In the genomic region with DNA sequence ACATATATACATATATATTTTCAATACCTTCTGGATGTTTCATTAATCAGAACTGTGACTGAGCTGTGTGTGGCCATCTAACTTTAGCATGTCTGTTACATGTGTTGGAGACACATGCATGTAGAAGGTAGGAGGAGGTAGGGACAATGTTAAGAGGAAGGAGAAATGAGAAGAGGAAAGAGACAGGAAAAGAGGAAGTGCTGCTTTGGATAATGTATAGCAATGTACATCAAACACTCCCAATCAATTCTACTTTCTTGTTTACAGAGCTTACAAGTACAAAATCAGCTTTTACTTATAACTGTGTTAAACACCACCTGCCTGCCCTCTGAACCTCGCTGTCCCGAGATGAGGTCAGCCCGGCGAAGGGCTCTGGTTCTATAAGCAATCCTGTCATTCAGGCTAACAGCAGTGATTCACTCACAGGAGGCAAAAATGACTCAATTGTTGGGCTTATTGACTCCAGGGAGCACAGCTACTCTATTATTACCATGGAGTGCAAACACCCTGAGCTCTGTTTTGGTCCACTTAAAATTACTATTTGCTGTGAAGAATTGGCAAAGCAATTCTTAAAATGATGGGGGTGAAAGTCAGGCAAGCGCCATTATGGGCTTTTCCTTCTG, we compare ENCODE assay signal across 13 cellular contexts.
DNase-seq lines count a peak whose midpoint lies in the region; TF ChIP-seq lines count a peak whose summit lies in the region.
"Had no signal": no experiment of that assay in that cellular context is flagged by ENCODE, and none has a peak within 500 bp of the region (broad histone marks: within the 10 kb centered on the region; RNA-seq: fewer than 3 reads in every experiment).

No MANE protein-coding gene starts in this region.

- H3K4me3 ChIP-seq in AG10803 (ENCODE audit: low read length) (no peak overlapping the region), fibroblast of pulmonary artery (replicated peaks; ENCODE audit: low read depth, low read length) (no peak overlapping the region)

- peak; percentile 32 for DNase-seq in AG10803 (ENCODE audit: low read depth)
- DNase-seq in HK-2 (ENCODE audit: unreplicated experiment) = peak; percentile 0
- peak; percentile 11 for DNase-seq in SK-MEL-5 (ENCODE audit: low read depth, low spot score)
- DNase-seq in fibroblast of pulmonary artery (ENCODE audit: low read depth) = peak; percentile 67
- no peak for DNase-seq in DMS 273 treated with DMSO at 0.1 percent for 48 hours (lab: John Stamatoyannopoulos, UW)
- DNase-seq in osteocyte (ENCODE audit: extremely low spot score, unreplicated experiment) = no peak
- no peak for DNase-seq in T-helper 2 cell treated with Interferon-gamma antibody and Interleukin-4, amounts not matched to agents 5 μg/mL and 100 μg/mL, for 36 hours (ENCODE audit: low spot score)
- DNase-seq in RPMI8226 = no peak
- DNase-seq: activated naive CD4-positive, alpha-beta T cell treated with anti-CD3 and anti-CD28 coated beads for 36 hours; effector memory CD4-positive, alpha-beta T cell; NCI-H2107; SHP77 had no signal

- TF ChIP-seq CTCF in AG10803 (conservative IDR thresholded peaks at IDR 0.05; ENCODE audit: low read length) = no peak
- TF ChIP-seq CTCF in fibroblast of pulmonary artery (IDR thresholded peaks at IDR 0.05; ENCODE audit: low read length, missing control alignments) = no peak
- TF ChIP-seq CTCF in osteocyte (IDR thresholded peaks at IDR 0.05) = no peak

- H3K27ac Mint-ChIP-seq in osteocyte (ENCODE audit: unreplicated experiment) = no peak overlapping the region
- H3K27ac Mint-ChIP-seq in T-helper 2 cell treated with Interferon-gamma antibody and Interleukin-4, amounts not matched to agents 5 μg/mL and 100 μg/mL, for 36 hours = no peak overlapping the region
- H3K27ac Mint-ChIP-seq: activated naive CD4-positive, alpha-beta T cell treated with anti-CD3 and anti-CD28 coated beads for 36 hours; stimulated activated effector memory CD8-positive, alpha-beta T cell treated with anti-CD3 and anti-CD28 coated beads, Interleukin-12 subunit alpha, Interleukin-12 subunit beta, amount 100 ng/mL, for 72 hours had no signal

- peaks cover 8% of the 10 kb centered on the region for H3K4me1 Mint-ChIP-seq in osteocyte (ENCODE audit: unreplicated experiment)
- H3K4me1 Mint-ChIP-seq in T-helper 2 cell treated with Interferon-gamma antibody and Interleukin-4, amounts not matched to agents 5 μg/mL and 100 μg/mL, for 36 hours (ENCODE audit: low read depth) = no peaks in the 10 kb centered on the region
- H3K4me1 Mint-ChIP-seq: stimulated activated effector memory CD8-positive, alpha-beta T cell treated with anti-CD3 and anti-CD28 coated beads, Interleukin-12 subunit alpha, Interleukin-12 subunit beta, amount 100 ng/mL, for 72 hours had no signal

- H3K9me3 Mint-ChIP-seq in osteocyte (ENCODE audit: unreplicated experiment) = no peaks in the 10 kb centered on the region
- no peaks in the 10 kb centered on the region for H3K9me3 Mint-ChIP-seq in T-helper 2 cell treated with Interferon-gamma antibody and Interleukin-4, amounts not matched to agents 5 μg/mL and 100 μg/mL, for 36 hours
- H3K9me3 Mint-ChIP-seq: activated naive CD4-positive, alpha-beta T cell treated with anti-CD3 and anti-CD28 coated beads for 36 hours; stimulated activated effector memory CD8-positive, alpha-beta T cell treated with anti-CD3 and anti-CD28 coated beads, Interleukin-12 subunit alpha, Interleukin-12 subunit beta, amount 100 ng/mL, for 72 hours had no signal

- H3K36me3 Mint-ChIP-seq in osteocyte (ENCODE audit: unreplicated experiment) = peaks cover 13% of the 10 kb centered on the region
- H3K36me3 Mint-ChIP-seq in T-helper 2 cell treated with Interferon-gamma antibody and Interleukin-4, amounts not matched to agents 5 μg/mL and 100 μg/mL, for 36 hours (ENCODE audit: low read depth) = no peaks in the 10 kb centered on the region
- H3K36me3 Mint-ChIP-seq: stimulated activated effector memory CD8-positive, alpha-beta T cell treated with anti-CD3 and anti-CD28 coated beads, Interleukin-12 subunit alpha, Interleukin-12 subunit beta, amount 100 ng/mL, for 72 hours had no signal

- H3K27me3 Mint-ChIP-seq in osteocyte (ENCODE audit: unreplicated experiment) = no peaks in the 10 kb centered on the region
- no peaks in the 10 kb centered on the region for H3K27me3 Mint-ChIP-seq in T-helper 2 cell treated with Interferon-gamma antibody and Interleukin-4, amounts not matched to agents 5 μg/mL and 100 μg/mL, for 36 hours (ENCODE audit: low read depth)

- no peak overlapping the region for H3K4me3 Mint-ChIP-seq in osteocyte (ENCODE audit: unreplicated experiment)
- H3K4me3 Mint-ChIP-seq in T-helper 2 cell treated with Interferon-gamma antibody and Interleukin-4, amounts not matched to agents 5 μg/mL and 100 μg/mL, for 36 hours = no peak overlapping the region
- H3K4me3 Mint-ChIP-seq: activated naive CD4-positive, alpha-beta T cell treated with anti-CD3 and anti-CD28 coated beads for 36 hours; stimulated activated effector memory CD8-positive, alpha-beta T cell treated with anti-CD3 and anti-CD28 coated beads, Interleukin-12 subunit alpha, Interleukin-12 subunit beta, amount 100 ng/mL, for 72 hours had no signal

- in situ Hi-C loops in SK-MEL-5 (cut with HindIII; ENCODE audit: low pct_unique_long_range_greater_than_20kb, low sequenced_read_pairs) = no loop called here

Comparison
In these comparisons a context has a peak if more than half of its experiments do, and no peak if none do; other contexts are left out.
1. DNase-seq: peak in AG10803 (single experiment), HK-2 (single experiment), SK-MEL-5 (single experiment) and fibroblast of pulmonary artery (single experiment); none in DMS 273 treated with DMSO at 0.1 percent for 48 hours (single experiment), osteocyte (single experiment), T-helper 2 cell treated with Interferon-gamma antibody and Interleukin-4, amounts not matched to agents 5 μg/mL and 100 μg/mL, for 36 hours (single experiment) and RPMI8226 (single experiment).